Comparison of ENCODE assay signal across 20 cellular contexts in the genomic region with DNA sequence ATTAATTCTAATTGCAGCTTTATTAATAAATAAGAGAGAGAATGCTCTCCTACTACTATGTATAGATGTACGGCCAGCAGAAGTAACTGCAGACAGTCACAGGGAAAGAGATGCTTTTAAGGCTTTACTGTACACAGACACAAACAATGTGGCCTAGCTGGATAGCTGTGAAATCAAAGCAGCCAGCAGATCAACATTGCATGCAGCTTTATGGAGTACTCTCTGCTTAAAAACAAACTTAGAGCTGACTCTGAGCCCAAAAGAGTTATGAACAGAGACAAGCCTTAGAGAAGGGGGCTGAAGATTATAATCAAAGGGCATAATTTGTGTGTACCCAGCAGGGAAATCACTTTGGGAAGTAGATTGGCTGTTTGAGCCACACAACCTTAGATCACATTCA. TPM values are rescaled to one million over a fixed set of nuclear protein-coding genes. Genes with fewer than 3 reads are reported as not detected.
DNase-seq lines count a peak whose midpoint lies in the region; ATAC-seq and TF ChIP-seq lines count a peak whose summit lies in the region.
"Had no signal": no experiment of that assay in that cellular context is flagged by ENCODE, and none has a peak within 500 bp of the region (broad histone marks: within the 10 kb centered on the region; RNA-seq: fewer than 3 reads in every experiment).

No MANE protein-coding gene starts in this region.

- H3K27me3 Mint-ChIP-seq in activated CD4-positive, alpha-beta memory T cell treated with anti-CD3 and anti-CD28 coated beads for 36 hours = no peaks in the 10 kb centered on the region

- H2AFZ ChIP-seq in SU-DHL-6 (ENCODE audit: low read depth, low read length, severe bottlenecking) = peak overlapping the region; percentile 24

- no peaks in the 10 kb centered on the region for H3K79me2 ChIP-seq in SU-DHL-6 (ENCODE audit: insufficient read depth, low read length)

- intact Hi-C loops in right lobe of liver (cut with DNase I) = no loop called here
- intact Hi-C loops in mucosa of descending colon (cut with DNase I, micrococcal nuclease) = no loop called here
- intact Hi-C loops in activated CD4-positive, alpha-beta memory T cell treated with anti-CD3 and anti-CD28 coated beads for 36 hours (cut with micrococcal nuclease) = no loop called here

- TF ChIP-seq CTCF in SU-DHL-6 (IDR thresholded peaks at IDR 0.05; ENCODE audit: insufficient read depth, low read length, poor library complexity, severe bottlenecking) = no peak
- no peak for TF ChIP-seq CTCF in right lobe of liver (IDR thresholded peaks at IDR 0.05)
- TF ChIP-seq CTCF in mucosa of descending colon (IDR thresholded peaks at IDR 0.05) = no peak

- H3K36me3 ChIP-seq in SU-DHL-6 (ENCODE audit: low read length) (no peaks in the 10 kb centered on the region), right lobe of liver (no peaks in the 10 kb centered on the region), mucosa of descending colon (ENCODE audit: low read depth) (no peaks in the 10 kb centered on the region)
- H3K36me3 ChIP-seq: BLaER1 treated with 17β-estradiol and CSF1 and Interleukin-3, amounts not matched to agents 10 nM and 100 nM had no signal

- H3K9me3 ChIP-seq in SU-DHL-6 (ENCODE audit: insufficient read depth, low read length) (no peaks in the 10 kb centered on the region), right lobe of liver (no peaks in the 10 kb centered on the region), mucosa of descending colon (no peaks in the 10 kb centered on the region)
- H3K9me3 ChIP-seq: BLaER1 treated with 17β-estradiol and CSF1 and Interleukin-3, amounts not matched to agents 10 nM and 100 nM had no signal

- H3K9me2 ChIP-seq in SU-DHL-6 (replicated peaks; ENCODE audit: insufficient read depth, low read length) = no peaks in the 10 kb centered on the region

- POLR2A ChIA-PET in activated CD4-positive, alpha-beta memory T cell treated with anti-CD3 and anti-CD28 coated beads for 36 hours (lab: Charles Lee) = no interaction called here

- H3K4me3 Mint-ChIP-seq in activated CD4-positive, alpha-beta memory T cell treated with anti-CD3 and anti-CD28 coated beads for 36 hours = no peak overlapping the region
- H3K4me3 Mint-ChIP-seq: CD8-positive, alpha-beta T cell had no signal

- no peak overlapping the region for H3K9ac ChIP-seq in SU-DHL-6 (ENCODE audit: low read length)
- H3K9ac ChIP-seq: BLaER1 treated with 17β-estradiol and CSF1 and Interleukin-3, amounts not matched to agents 10 nM and 100 nM had no signal

- WGBS in right lobe of liver (ENCODE audit: insufficient coverage, low coverage, low lambda C conversion rate, missing lambda C conversion rate) = 69% methylated on average over 1 of the region's 1 CpG

- CTCF ChIA-PET in activated CD4-positive, alpha-beta memory T cell treated with anti-CD3 and anti-CD28 coated beads for 36 hours (lab: Charles Lee) = no interaction called here

- peaks cover 9% of the 10 kb centered on the region for H3K9me3 Mint-ChIP-seq in activated CD4-positive, alpha-beta memory T cell treated with anti-CD3 and anti-CD28 coated beads for 36 hours

- no peaks in the 10 kb centered on the region for H3K36me3 Mint-ChIP-seq in activated CD4-positive, alpha-beta memory T cell treated with anti-CD3 and anti-CD28 coated beads for 36 hours
- H3K36me3 Mint-ChIP-seq: CD8-positive, alpha-beta T cell had no signal

- H3K27me3 ChIP-seq in SU-DHL-6 (ENCODE audit: low read length) (no peaks in the 10 kb centered on the region), right lobe of liver (no peaks in the 10 kb centered on the region)
- H3K27me3 ChIP-seq: BLaER1 treated with 17β-estradiol and CSF1 and Interleukin-3, amounts not matched to agents 10 nM and 100 nM had no signal

- H3K27ac Mint-ChIP-seq in activated CD4-positive, alpha-beta memory T cell treated with anti-CD3 and anti-CD28 coated beads for 36 hours = no peak overlapping the region
- H3K27ac Mint-ChIP-seq: CD8-positive, alpha-beta T cell had no signal

- no peaks in the 10 kb centered on the region for H3K4me1 Mint-ChIP-seq in activated CD4-positive, alpha-beta memory T cell treated with anti-CD3 and anti-CD28 coated beads for 36 hours (ENCODE audit: low read depth)

- TF ChIP-seq POLR2A in right lobe of liver (IDR thresholded peaks at IDR 0.05) = no peak

- no peak overlapping the region for H3K4me3 ChIP-seq in SU-DHL-6 (ENCODE audit: insufficient read depth, low read length, poor library complexity, severe bottlenecking)
- no peak overlapping the region for H3K4me3 ChIP-seq in right lobe of liver
- H3K4me3 ChIP-seq in mucosa of descending colon = no peak overlapping the region
- H3K4me3 ChIP-seq: BLaER1 treated with 17β-estradiol and CSF1 and Interleukin-3, amounts not matched to agents 10 nM and 100 nM; K562 had no signal

- no peak overlapping the region for H3K4me2 ChIP-seq in SU-DHL-6 (ENCODE audit: low read depth, low read length, poor library complexity, severe bottlenecking)
- H3K4me2 ChIP-seq: BLaER1 treated with 17β-estradiol and CSF1 and Interleukin-3, amounts not matched to agents 10 nM and 100 nM had no signal

- peak; percentile 47 to 56 (median 52) for ATAC-seq in right lobe of liver
- ATAC-seq in mucosa of descending colon = no peak
- ATAC-seq: CD8-positive, alpha-beta T cell; K562 had no signal

- DNase-seq in NCI-H345 (lab: John Stamatoyannopoulos, UW) (peak; percentile 20), NCI-H345 treated with DMSO at 0.1 percent for 48 hours (lab: John Stamatoyannopoulos, UW; ENCODE audit: unreplicated experiment) (no peak), right lobe of liver (no peak), mucosa of descending colon (no peak), NCI-H2107 treated with DMSO at 0.1 percent for 48 hours (lab: John Stamatoyannopoulos, UW; ENCODE audit: unreplicated experiment) (no peak), OCI-M1 (lab: John Stamatoyannopoulos, UW) (no peak)
- no peak for DNase-seq in activated CD4-positive, alpha-beta memory T cell treated with anti-CD3 and anti-CD28 coated beads for 36 hours
- DNase-seq: Calu3; CD8-positive, alpha-beta T cell; NCI-H1105 treated with DMSO at 0.1 percent for 48 hours; NCI-H1694 treated with DMSO at 0.1 percent for 48 hours; NCI-H446 treated with DMSO at 0.1 percent for 48 hours; NCI-H748 treated with DMSO at 0.1 percent for 48 hours; NK-92 treated with Interleukin-12 subunit alpha and Interleukin-12 subunit beta, amount 100 ng/mL, for 24 hours; Right ventricle myocardium superior had no signal

- no peaks in the 10 kb centered on the region for H4K20me1 ChIP-seq in SU-DHL-6 (ENCODE audit: low read depth, low read length)
- H4K20me1 ChIP-seq: BLaER1 treated with 17β-estradiol and CSF1 and Interleukin-3, amounts not matched to agents 10 nM and 100 nM had no signal

- H3K4me1 ChIP-seq in right lobe of liver = peaks cover 0 to 22% (median 7%) of the 10 kb centered on the region in 4 donors
- no peaks in the 10 kb centered on the region for H3K4me1 ChIP-seq in mucosa of descending colon (ENCODE audit: low read depth)
- H3K4me1 ChIP-seq: BLaER1 treated with 17β-estradiol and CSF1 and Interleukin-3, amounts not matched to agents 10 nM and 100 nM had no signal

- H3F3A ChIP-seq in SU-DHL-6 (ENCODE audit: insufficient read depth) = no peaks in the 10 kb centered on the region

- H3K27ac ChIP-seq in SU-DHL-6 (ENCODE audit: low read depth, low read length) (no peak overlapping the region), right lobe of liver (peak overlapping the region in 1 of 3 donors; percentile 65)
- H3K27ac ChIP-seq: BLaER1 treated with 17β-estradiol and CSF1 and Interleukin-3, amounts not matched to agents 10 nM and 100 nM had no signal

RNA-seq across cellular contexts. Expression of gene CADM2, which starts 47.2 kb away (rescaled TPM):
- total RNA-seq in right lobe of liver (1 to 10 TPM in 2 of 6 experiments, under 1 TPM in 4; under 0.01 to 1.7 (median 0.15) TPM), mucosa of descending colon (10 to 100 TPM in 1 of 3 donors, 1 to 10 TPM in 1, under 1 TPM in 1; 0.67 to 12.8 (median 1.2) TPM)
- total RNA-seq in activated CD4-positive, alpha-beta memory T cell treated with anti-CD3 and anti-CD28 coated beads for 36 hours = not detected
- total RNA-seq: H4, OCI-LY7 had no signal
